ENCODE assay signal across 3 cellular contexts in the genomic region with DNA sequence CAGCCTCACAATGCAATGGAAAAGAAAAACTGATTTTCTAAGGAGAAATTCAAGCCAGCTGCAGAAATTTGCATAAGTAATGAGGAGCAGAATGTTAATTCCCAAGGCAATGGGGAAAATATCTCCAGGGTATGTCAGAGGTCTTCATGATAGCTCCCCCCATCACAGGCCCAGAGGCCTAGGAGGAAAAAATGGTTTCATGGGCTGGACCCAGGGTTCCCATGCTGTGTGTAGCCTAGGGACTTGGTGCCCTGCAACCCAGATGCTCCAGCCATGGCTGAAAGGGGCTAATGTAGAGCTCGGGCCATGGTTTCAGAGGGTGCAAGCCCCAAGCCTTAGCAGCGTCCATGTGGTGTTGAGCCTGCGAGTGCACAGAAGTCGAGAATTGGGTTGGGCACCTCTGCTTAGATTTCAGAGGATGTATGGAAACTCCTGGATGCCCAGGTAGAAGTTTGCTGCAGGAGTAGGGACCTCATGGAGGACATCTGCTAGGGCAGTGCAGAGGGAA.
TF ChIP-seq lines count a peak whose summit lies in the region.

No MANE protein-coding gene starts in this region.

TF ChIP-seq in A549, 52 proteins besides CTCF, POLR2A, EP300 and RAD21:
- TF ChIP-seq ZFP36 (IDR thresholded peaks at IDR 0.05; ENCODE audit: borderline replicate concordance, partially characterized antibody) = peak; percentile 87
- no peak for TF ChIP-seq JUN (IDR thresholded peaks at IDR 0.05)

TF ChIP-seq in HEK293, 187 proteins besides CTCF, POLR2A, EP300 and RAD21:
- TF ChIP-seq MZF1 (tag by site-specific recombination; IDR thresholded peaks at IDR 0.05; ENCODE audit: borderline replicate concordance) = no peak
- TF ChIP-seq TRIM28 (IDR thresholded peaks at IDR 0.05; ENCODE audit: borderline replicate concordance, low read length) = peak; percentile 28; the same call in 1 of the 2 replicates
- TF ChIP-seq SETDB1 (IDR thresholded peaks at IDR 0.05; ENCODE audit: insufficient read length, low read length) = peak; percentile 66
- no peak for TF ChIP-seq ZNF157 (tag by site-specific recombination; IDR thresholded peaks at IDR 0.05)
- TF ChIP-seq ZNF423 (tag by site-specific recombination; IDR thresholded peaks at IDR 0.05) = no peak
- no peak for TF ChIP-seq ZNF621 (tag by site-specific recombination; IDR thresholded peaks at IDR 0.05)
- TF ChIP-seq, protein P1, sequence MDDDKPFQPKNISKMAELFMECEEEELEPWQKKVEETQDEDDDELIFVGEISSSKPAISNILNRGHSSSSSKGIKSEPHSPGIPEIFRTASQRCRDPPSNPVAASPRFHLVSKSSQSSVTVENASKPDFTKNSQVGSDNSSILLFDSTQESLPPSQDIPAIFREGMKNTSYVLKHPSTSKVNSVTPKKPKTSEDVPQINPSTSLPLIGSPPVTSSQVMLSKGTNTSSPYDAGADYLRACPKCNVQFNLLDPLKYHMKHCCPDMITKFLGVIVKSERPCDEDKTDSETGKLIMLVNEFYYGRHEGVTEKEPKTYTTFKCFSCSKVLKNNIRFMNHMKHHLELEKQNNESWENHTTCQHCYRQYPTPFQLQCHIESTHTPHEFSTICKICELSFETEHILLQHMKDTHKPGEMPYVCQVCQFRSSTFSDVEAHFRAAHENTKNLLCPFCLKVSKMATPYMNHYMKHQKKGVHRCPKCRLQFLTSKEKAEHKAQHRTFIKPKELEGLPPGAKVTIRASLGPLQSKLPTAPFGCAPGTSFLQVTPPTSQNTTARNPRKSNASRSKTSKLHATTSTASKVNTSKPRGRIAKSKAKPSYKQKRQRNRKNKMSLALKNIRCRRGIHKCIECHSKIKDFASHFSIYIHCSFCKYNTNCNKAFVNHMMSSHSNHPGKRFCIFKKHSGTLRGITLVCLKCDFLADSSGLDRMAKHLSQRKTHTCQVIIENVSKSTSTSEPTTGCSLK (tag by site-specific recombination; IDR thresholded peaks at IDR 0.05) = no peak
- peak; percentile 92 for TF ChIP-seq ZNF585B (tag by site-specific recombination; IDR thresholded peaks at IDR 0.05)
- no peak for TF ChIP-seq ZNF23 (tag by site-specific recombination; IDR thresholded peaks at IDR 0.05; ENCODE audit: borderline replicate concordance)

TF ChIP-seq in K562, 482 proteins besides CTCF, POLR2A, EP300 and RAD21:
- TF ChIP-seq, protein P2, sequence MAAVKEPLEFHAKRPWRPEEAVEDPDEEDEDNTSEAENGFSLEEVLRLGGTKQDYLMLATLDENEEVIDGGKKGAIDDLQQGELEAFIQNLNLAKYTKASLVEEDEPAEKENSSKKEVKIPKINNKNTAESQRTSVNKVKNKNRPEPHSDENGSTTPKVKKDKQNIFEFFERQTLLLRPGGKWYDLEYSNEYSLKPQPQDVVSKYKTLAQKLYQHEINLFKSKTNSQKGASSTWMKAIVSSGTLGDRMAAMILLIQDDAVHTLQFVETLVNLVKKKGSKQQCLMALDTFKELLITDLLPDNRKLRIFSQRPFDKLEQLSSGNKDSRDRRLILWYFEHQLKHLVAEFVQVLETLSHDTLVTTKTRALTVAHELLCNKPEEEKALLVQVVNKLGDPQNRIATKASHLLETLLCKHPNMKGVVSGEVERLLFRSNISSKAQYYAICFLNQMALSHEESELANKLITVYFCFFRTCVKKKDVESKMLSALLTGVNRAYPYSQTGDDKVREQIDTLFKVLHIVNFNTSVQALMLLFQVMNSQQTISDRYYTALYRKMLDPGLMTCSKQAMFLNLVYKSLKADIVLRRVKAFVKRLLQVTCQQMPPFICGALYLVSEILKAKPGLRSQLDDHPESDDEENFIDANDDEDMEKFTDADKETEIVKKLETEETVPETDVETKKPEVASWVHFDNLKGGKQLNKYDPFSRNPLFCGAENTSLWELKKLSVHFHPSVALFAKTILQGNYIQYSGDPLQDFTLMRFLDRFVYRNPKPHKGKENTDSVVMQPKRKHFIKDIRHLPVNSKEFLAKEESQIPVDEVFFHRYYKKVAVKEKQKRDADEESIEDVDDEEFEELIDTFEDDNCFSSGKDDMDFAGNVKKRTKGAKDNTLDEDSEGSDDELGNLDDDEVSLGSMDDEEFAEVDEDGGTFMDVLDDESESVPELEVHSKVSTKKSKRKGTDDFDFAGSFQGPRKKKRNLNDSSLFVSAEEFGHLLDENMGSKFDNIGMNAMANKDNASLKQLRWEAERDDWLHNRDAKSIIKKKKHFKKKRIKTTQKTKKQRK (IDR thresholded peaks at IDR 0.05; ENCODE audit: borderline replicate concordance, low read depth, low read length) = peak; percentile 48; the same call in 1 of the 2 replicates
- TF ChIP-seq NCOA2 (IDR thresholded peaks at IDR 0.05; ENCODE audit: partially characterized antibody in 2 of 2) = no peak
- no peak for TF ChIP-seq NEUROD1 (IDR thresholded peaks at IDR 0.05; ENCODE audit: borderline replicate concordance, low read depth, low read length, partially characterized antibody)
- peak; percentile 81 for TF ChIP-seq ZFP36 (IDR thresholded peaks at IDR 0.05; ENCODE audit: low read depth, low read length, partially characterized antibody)
- 0 out of 2 replicates have a peak, but pooled peaks have one; percentile 22 for TF ChIP-seq CBX5 (IDR thresholded peaks at IDR 0.05; ENCODE audit: borderline replicate concordance, low read depth)
- TF ChIP-seq HNRNPL (IDR thresholded peaks at IDR 0.05; ENCODE audit: low read depth, low read length) = no peak
- TF ChIP-seq CBX3 (IDR thresholded peaks at IDR 0.05; ENCODE audit: borderline replicate concordance in 1 of 2, low read length in 2 of 2) = 0 out of 3 replicates have a peak, but pooled peaks of 1 of the 2 experiments have one; percentile 39
